1 cellular context compared by ENCODE assay signal in the genomic region with DNA sequence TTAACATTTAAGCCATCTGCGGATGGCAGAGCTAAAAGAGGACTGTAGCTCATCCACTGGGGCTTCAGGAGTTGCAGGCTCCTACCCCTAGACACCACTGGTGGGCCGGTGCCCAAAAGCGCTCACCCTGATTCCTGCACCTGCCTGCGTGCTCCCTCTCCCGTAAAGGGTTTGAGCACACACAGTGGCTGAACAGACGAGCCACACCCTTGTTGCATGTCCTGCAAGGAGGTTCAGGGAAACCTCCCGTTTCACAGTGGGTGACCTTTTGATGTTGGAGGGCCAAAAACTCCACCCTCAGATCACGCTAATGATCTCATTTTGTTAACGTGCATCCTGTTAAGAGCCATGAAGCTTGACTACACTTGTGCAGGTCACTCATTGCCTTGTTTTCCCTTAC.
TF ChIP-seq lines count a peak whose summit lies in the region.

No MANE protein-coding gene starts in this region.

TF ChIP-seq in HCT116, 20 proteins besides CTCF, POLR2A, EP300 and RAD21 (continued from another document):
- TF ChIP-seq ZBTB33 (IDR thresholded peaks at IDR 0.05; ENCODE audit: extremely low read depth, insufficient replicate concordance, low read length), result no peak
- TF ChIP-seq SIN3A (IDR thresholded peaks at IDR 0.05; ENCODE audit: low read depth), result no peak
- no peak for TF ChIP-seq ZFX (IDR thresholded peaks at IDR 0.05)
